In genomic region chr2:118852605-118853128, GRCh38 we compare ENCODE assay signal across 1 cellular context.
TF ChIP-seq lines count a peak whose summit lies in the region.

No MANE protein-coding gene starts in this region.

TF ChIP-seq in HepG2, 621 proteins besides CTCF, POLR2A, EP300 and RAD21:
- TF ChIP-seq ZNF800 (CRISPR knock-in tag; IDR thresholded peaks at IDR 0.05) (peak; percentile 87; the same call in 1 of the 2 replicates), EZH2 (conservative IDR thresholded peaks at IDR 0.05; ENCODE audit: low read depth, low read length) (peak; percentile 98), ZNF777 (CRISPR knock-in tag; IDR thresholded peaks at IDR 0.05) (no peak)
